In genomic region chr15:73265536-73266153, GRCh38 we compare ENCODE assay signal across 8 cellular contexts.
DNase-seq lines count a peak whose midpoint lies in the region; ATAC-seq lines count a peak whose summit lies in the region.

No MANE protein-coding gene starts in this region.

- H3K9me3 ChIP-seq in trophoblast cell (ENCODE audit: insufficient read depth, low read depth, low read length), result no peaks in the 10 kb centered on the region

- H2BK120ac ChIP-seq in trophoblast cell (ENCODE audit: insufficient read depth, low read length, poor library complexity), result no peak overlapping the region

- H4K91ac ChIP-seq in trophoblast cell (ENCODE audit: low read depth, low read length), result no peak overlapping the region

- H3K27me3 ChIP-seq in trophoblast cell (ENCODE audit: insufficient read depth, low read length), result no peaks in the 10 kb centered on the region

- no peak overlapping the region for H3K18ac ChIP-seq in trophoblast cell (ENCODE audit: low read length)

- no peak for ATAC-seq in GM21717 (IDR thresholded peaks at IDR 0.05; ENCODE audit: unreplicated experiment)

- no peak overlapping the region for H2BK5ac ChIP-seq in trophoblast cell (ENCODE audit: low read depth, low read length, poor library complexity)

- DNase-seq in AML-193 (lab: John Stamatoyannopoulos, UW), result peak; percentile 31 to 40
- DNase-seq in GM19240 (ENCODE audit: insufficient read length, low spot score), result peak; percentile 15
- peak; percentile 7 for DNase-seq in NCI-H748 treated with DMSO at 0.1 percent for 48 hours (lab: John Stamatoyannopoulos, UW)
- DNase-seq in activated CD8-positive, alpha-beta memory T cell treated with anti-CD3 and anti-CD28 coated beads, Interleukin-2, amount 50 U/mL, for 4 hours, result peak; percentile 39
- DNase-seq in fibroblast of gingiva (ENCODE audit: low read depth), result peak; percentile 32
- peak; percentile 62 to 75 for DNase-seq in trophoblast cell
- DNase-seq in COLO668 (lab: John Stamatoyannopoulos, UW; ENCODE audit: unreplicated experiment), result no peak

- H3K36me3 ChIP-seq in trophoblast cell (ENCODE audit: control insufficient read depth in 1 of 2, insufficient read depth in 2 of 2, low read length in 2 of 2), result peaks cover 0 to 3% of the 10 kb centered on the region in 2 experiments

- H3K4me1 ChIP-seq in trophoblast cell (ENCODE audit: control insufficient read depth in 1 of 2, insufficient read depth in 2 of 2, low read length in 2 of 2), result no peaks in the 10 kb centered on the region

- no peak overlapping the region for H3K4ac ChIP-seq in trophoblast cell (ENCODE audit: low read depth, low read length)

- no peak overlapping the region for H3K4me3 ChIP-seq in trophoblast cell (ENCODE audit: low read depth, low read length)

- H3K14ac ChIP-seq in trophoblast cell (ENCODE audit: low read length), result no peak overlapping the region

- H3K79me1 ChIP-seq in trophoblast cell (ENCODE audit: low read length), result no peaks in the 10 kb centered on the region

- no peak overlapping the region for H4K12ac ChIP-seq in trophoblast cell (ENCODE audit: low read depth, low read length)

- WGBS in trophoblast cell (ENCODE audit: extremely low coverage, insufficient coverage, insufficient read length), result no CpG with 5 or more reads among the region's 4 CpGs

- no peak overlapping the region for H4K8ac ChIP-seq in trophoblast cell (ENCODE audit: low read depth, low read length)

- no peak overlapping the region for H2AK5ac ChIP-seq in trophoblast cell (ENCODE audit: low read length)

- no peak overlapping the region for H3K27ac ChIP-seq in trophoblast cell (ENCODE audit: low read depth, low read length)

- H2BK12ac ChIP-seq in trophoblast cell (ENCODE audit: low read length), result no peak overlapping the region

- H3K23ac ChIP-seq in trophoblast cell (ENCODE audit: low read length), result no peak overlapping the region

- H2AFZ ChIP-seq in trophoblast cell (ENCODE audit: insufficient read depth, low read length, poor library complexity), result no peak overlapping the region

- no peak overlapping the region for H3K9ac ChIP-seq in trophoblast cell (ENCODE audit: low read length)

- no peak overlapping the region for H3K4me2 ChIP-seq in trophoblast cell (ENCODE audit: low read length)

- H3K79me2 ChIP-seq in trophoblast cell (ENCODE audit: control insufficient read depth, insufficient read depth, low read length, poor library complexity), result no peaks in the 10 kb centered on the region
